8 cellular contexts compared by ENCODE assay signal in the genomic region with DNA sequence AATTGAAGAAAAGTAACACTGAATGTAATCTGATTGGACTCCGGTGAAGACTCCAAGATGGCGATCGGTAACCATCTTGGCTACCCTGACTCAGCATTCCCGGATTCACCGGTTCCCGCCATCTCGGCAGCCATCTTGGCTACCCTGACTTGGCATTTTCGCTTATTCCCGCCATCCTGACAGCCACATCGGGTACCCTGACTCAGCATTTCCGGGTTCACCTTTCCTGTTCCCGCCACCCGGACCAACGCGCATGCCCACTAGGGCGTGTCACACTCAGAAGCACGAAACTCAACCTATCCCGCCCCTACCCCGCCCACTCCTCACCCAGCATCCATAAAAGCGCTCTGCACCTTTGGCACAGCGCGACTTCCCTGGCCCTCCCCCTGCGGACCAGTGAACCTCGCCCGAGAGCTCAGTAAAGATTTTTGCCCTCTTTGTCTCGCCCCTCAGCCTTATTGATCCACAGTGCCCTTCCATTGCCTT. TPM values are rescaled to one million over a fixed set of nuclear protein-coding genes. Genes with fewer than 3 reads are reported as not detected.
DNase-seq lines count a peak whose midpoint lies in the region; ATAC-seq, FAIRE-seq and TF ChIP-seq lines count a peak whose summit lies in the region.

No MANE protein-coding gene starts in this region.

- peak overlapping the region in 51 of 59 donors; percentile 1 to 60 (median 36) for H3K4me3 ChIP-seq in dorsolateral prefrontal cortex

- ATAC-seq in stimulated activated naive CD8-positive, alpha-beta T cell treated with anti-CD3 and anti-CD28 coated beads, Interleukin-15, Interleukin-2, amounts not matched to agents 100 U/mL and 50 U/mL, for 24 hours, result no peak
- ATAC-seq in HG03095 (IDR thresholded peaks at IDR 0.05; ENCODE audit: unreplicated experiment), result no peak

- TF ChIP-seq CTCF in CD14-positive monocyte (IDR thresholded peaks at IDR 0.05), result no peak
- no peak for TF ChIP-seq CTCF in dorsolateral prefrontal cortex (IDR thresholded peaks at IDR 0.05 in 54 of 56, conservative IDR thresholded peaks at IDR 0.05 in 2 of 56; ENCODE audit: low read depth in 1 of 56, partially characterized antibody in 56 of 56)

- peak; percentile 72 for DNase-seq in CD14-positive monocyte (ENCODE audit: low spot score)
- peak; percentile 55 for DNase-seq in activated CD4-positive, alpha-beta T cell treated with anti-CD3 and anti-CD28 coated beads for 48 hours
- DNase-seq in dorsolateral prefrontal cortex, result peak; percentile 28 to 85 (median 68)
- peak; percentile 33 to 95 for DNase-seq in lung microvascular endothelial cell (ENCODE audit: low read depth in 2 of 2)
- peak; percentile 57 for DNase-seq in stimulated activated naive CD8-positive, alpha-beta T cell treated with anti-CD3 and anti-CD28 coated beads, Interleukin-15, Interleukin-2, amounts not matched to agents 100 U/mL and 50 U/mL, for 24 hours
- DNase-seq in H54 (ENCODE audit: insufficient read length, low spot score), result no peak
- DNase-seq in NCI-H345 treated with DMSO at 0.1 percent for 48 hours (lab: John Stamatoyannopoulos, UW; ENCODE audit: unreplicated experiment), result no peak

- H3K27ac ChIP-seq in dorsolateral prefrontal cortex, result peak overlapping the region in 40 of 59 donors; percentile 5 to 85 (median 48)

- H3K27ac Mint-ChIP-seq in CD14-positive monocyte, result peak overlapping the region in 4 of 7 donors; percentile 4 to 80 (median 41)

- H3K4me3 Mint-ChIP-seq in CD14-positive monocyte, result peak overlapping the region; percentile 48 to 64

- H3K27me3 Mint-ChIP-seq in CD14-positive monocyte (ENCODE audit: low read depth in 3 of 3), result peaks cover 0 to 1% (median 0%) of the 10 kb centered on the region in 3 donors

- FAIRE-seq in H54 (lab: Jason Lieb, UNC), result no peak

- H3K27me3 ChIP-seq in dorsolateral prefrontal cortex, result no peaks in the 10 kb centered on the region

- H3K36me3 Mint-ChIP-seq in CD14-positive monocyte, result peaks cover 32 to 58% of the 10 kb centered on the region in 2 donors

- intact Hi-C loops in CD14-positive monocyte (cut with micrococcal nuclease) (no loop called here), dorsolateral prefrontal cortex (cut with DNase I) (no loop called here)

- no peak for TF ChIP-seq POLR2A in H54 (IDR thresholded peaks at IDR 0.05; ENCODE audit: low read depth, low read length)

- H3K9me3 Mint-ChIP-seq in CD14-positive monocyte, result peaks cover 0 to 7% (median 2%) of the 10 kb centered on the region in 7 donors

- peaks cover 4% of the 10 kb centered on the region for H3K4me1 Mint-ChIP-seq in CD14-positive monocyte

RNA-seq across cellular contexts. Expression of a gene that starts 17.2 kb away (rescaled TPM):
- 10 to 100 TPM; 80.0 to 92.4 TPM for polyA plus RNA-seq in CD14-positive monocyte
- total RNA-seq in dorsolateral prefrontal cortex (10 to 100 TPM; 39.1 to 77.8 (median 58.2) TPM), lung microvascular endothelial cell (76.1 and 105 TPM in 2 replicates)

Comparison
In these comparisons a context has a peak if more than half of its experiments do, and no peak if none do; other contexts are left out.
1. DNase-seq: peak in CD14-positive monocyte (single experiment), activated CD4-positive, alpha-beta T cell treated with anti-CD3 and anti-CD28 coated beads for 48 hours (single experiment), dorsolateral prefrontal cortex (10 of 10), lung microvascular endothelial cell (2 of 2) and stimulated activated naive CD8-positive, alpha-beta T cell treated with anti-CD3 and anti-CD28 coated beads, Interleukin-15, Interleukin-2, amounts not matched to agents 100 U/mL and 50 U/mL, for 24 hours (single experiment); none in H54 (single experiment) and NCI-H345 treated with DMSO at 0.1 percent for 48 hours (single experiment).